Comparison of ENCODE assay signal across 9 cellular contexts in the genomic region with DNA sequence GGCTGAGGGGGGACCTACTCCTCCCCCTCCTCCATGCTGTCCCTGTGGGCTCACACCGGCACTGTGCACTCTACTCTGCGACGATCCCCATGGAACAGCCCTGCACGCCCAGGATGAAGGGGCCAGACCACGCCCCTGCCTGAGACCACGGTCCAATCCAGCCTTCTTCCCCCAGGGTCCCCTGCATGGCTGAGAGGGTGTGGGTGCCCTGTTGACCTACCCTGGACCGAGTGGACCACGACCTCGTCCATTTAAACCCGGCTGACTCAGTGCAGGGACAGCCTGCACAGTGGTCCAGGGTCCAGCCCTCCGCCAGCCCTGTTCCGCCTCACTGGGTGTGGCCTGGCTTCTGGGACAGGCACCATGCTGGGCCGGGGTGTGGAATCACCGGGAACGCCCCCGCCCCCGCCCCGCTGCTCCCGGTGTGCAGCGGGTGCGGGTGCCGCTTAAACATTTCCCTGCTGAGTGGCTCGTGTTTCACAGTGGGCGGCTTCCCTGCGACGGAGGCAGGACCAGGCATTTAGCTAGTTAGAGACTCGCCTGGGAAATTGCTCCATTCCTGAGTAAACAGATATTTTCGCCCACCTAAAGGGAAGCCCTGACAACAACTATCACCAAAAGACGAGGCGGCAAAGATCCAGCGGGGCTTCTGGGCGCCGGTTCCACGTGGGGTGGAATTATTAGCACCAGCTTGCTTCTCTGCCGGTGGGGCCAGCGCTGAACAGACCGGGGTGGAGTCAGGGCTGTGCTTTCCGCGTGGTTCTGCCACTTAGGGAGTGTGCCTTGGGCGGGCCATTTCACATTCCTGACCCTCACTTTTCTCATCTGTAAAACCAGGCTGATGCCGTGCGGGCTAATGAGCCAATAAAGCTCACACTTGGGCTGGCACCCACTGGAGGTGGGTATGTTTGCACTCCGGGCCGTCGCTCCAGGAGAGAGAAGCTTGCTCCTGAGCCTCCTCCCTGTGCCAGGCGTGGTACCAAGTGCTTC. TPM values are rescaled to one million over a fixed set of nuclear protein-coding genes. Genes with fewer than 3 reads are reported as not detected.
A peak's percentile ranks its signal among the peaks of the same experiment; 100 is the strongest.
DNase-seq lines count a peak whose midpoint lies in the region; ATAC-seq and TF ChIP-seq lines count a peak whose summit lies in the region.
"Had no signal": no experiment of that assay in that cellular context is flagged by ENCODE, and none has a peak within 500 bp of the region (broad histone marks: within the 10 kb centered on the region; RNA-seq: fewer than 3 reads in every experiment).

No MANE protein-coding gene starts in this region.

- no peaks in the 10 kb centered on the region for H3K36me3 Mint-ChIP-seq in activated naive CD4-positive, alpha-beta T cell treated with anti-CD3 and anti-CD28 coated beads, Interleukin-2, amount 50 U/mL, for 72 hours
- H3K36me3 Mint-ChIP-seq in activated naive CD4-positive, alpha-beta T cell treated with anti-CD3 and anti-CD28 coated beads, Interleukin-2, amount 10 ng/mL, durations not matched to agents 7 days and 5 days: no peaks in the 10 kb centered on the region

- POLR2A ChIA-PET in RWPE1 (lab: Yijun Ruan, JAX; ENCODE audit: low non-redundant PET): interaction anchor here (0.6 kb wide), 1 partner anchor 367 kb away, joined by 5 read pairs; a partner anchor contains a TSS

- H3K27ac ChIP-seq in RWPE1 (peak overlapping the region; percentile 62), cardiac muscle cell (no peak overlapping the region), skeletal muscle tissue (ENCODE audit: low read depth, low read length) (no peak overlapping the region)

- TF ChIP-seq CTCF in RWPE1 (conservative IDR thresholded peaks at IDR 0.05; ENCODE audit: low read depth) (no peak), cardiac muscle cell (IDR thresholded peaks at IDR 0.05; ENCODE audit: low read depth, low read length) (no peak)

- CTCF ChIA-PET in activated naive CD4-positive, alpha-beta T cell treated with anti-CD3 and anti-CD28 coated beads, Interleukin-2, amount 10 ng/mL, durations not matched to agents 7 days and 5 days (lab: Charles Lee): no interaction called here
- CTCF ChIA-PET in RWPE1 (lab: Yijun Ruan, JAX): interaction anchor here (0.6 to 0.7 kb wide), 2 partner anchors 13 to 46 kb away, joined by 3 read pairs; no protein-coding TSS in a partner anchor

- peaks cover 18% of the 10 kb centered on the region for H3K27me3 ChIP-seq in cardiac muscle cell
- peaks cover 63 to 80% (median 64%) of the 10 kb centered on the region in 3 donors for H3K27me3 ChIP-seq in skeletal muscle tissue (ENCODE audit: control insufficient read depth in 3 of 3, insufficient read depth in 3 of 3, low read length in 3 of 3)

- no peak overlapping the region for H3K4me3 Mint-ChIP-seq in activated naive CD4-positive, alpha-beta T cell treated with anti-CD3 and anti-CD28 coated beads, Interleukin-2, amount 10 ng/mL, durations not matched to agents 7 days and 5 days

- DNase-seq in activated naive CD4-positive, alpha-beta T cell treated with anti-CD3 and anti-CD28 coated beads, Interleukin-2, amount 50 U/mL, for 72 hours (ENCODE audit: low spot score in 2 of 2): no peak
- DNase-seq in activated naive CD4-positive, alpha-beta T cell treated with anti-CD3 and anti-CD28 coated beads, Interleukin-2, amount 10 ng/mL, durations not matched to agents 7 days and 5 days: no peak
- DNase-seq in RWPE1 (ENCODE audit: low spot score) (peak; percentile 82), cardiac muscle cell (ENCODE audit: low read depth in 1 of 2, low spot score in 1 of 2) (peak; percentile 44 to 70), SHP77 treated with DMSO at 0.1 percent for 48 hours (lab: John Stamatoyannopoulos, UW) (no peak)

- H3K27me3 Mint-ChIP-seq in activated naive CD4-positive, alpha-beta T cell treated with anti-CD3 and anti-CD28 coated beads, Interleukin-2, amount 10 ng/mL, durations not matched to agents 7 days and 5 days: peaks cover 70% of the 10 kb centered on the region

- H3K36me3 ChIP-seq in cardiac muscle cell: no peaks in the 10 kb centered on the region
- H3K36me3 ChIP-seq in skeletal muscle tissue (ENCODE audit: control insufficient read depth in 3 of 3, insufficient read depth in 3 of 3, low read length in 3 of 3): no peaks in the 10 kb centered on the region

- H3K4me1 ChIP-seq in cardiac muscle cell (ENCODE audit: low read depth) (peaks cover 11% of the 10 kb centered on the region), skeletal muscle tissue (ENCODE audit: control insufficient read depth in 3 of 3, insufficient read depth in 3 of 3, low read length in 3 of 3) (peaks cover 7 to 17% (median 14%) of the 10 kb centered on the region in 3 donors)

- ATAC-seq in activated naive CD4-positive, alpha-beta T cell treated with anti-CD3 and anti-CD28 coated beads, Interleukin-2, amount 50 U/mL, for 72 hours: peak; percentile 20 to 70
- ATAC-seq in GM18517 (IDR thresholded peaks at IDR 0.05; ENCODE audit: unreplicated experiment): no peak
- ATAC-seq in GM19023 (IDR thresholded peaks at IDR 0.05; ENCODE audit: unreplicated experiment): no peak

- peaks cover 14% of the 10 kb centered on the region for H3K4me1 Mint-ChIP-seq in activated naive CD4-positive, alpha-beta T cell treated with anti-CD3 and anti-CD28 coated beads, Interleukin-2, amount 10 ng/mL, durations not matched to agents 7 days and 5 days

- H3K4me3 ChIP-seq in cardiac muscle cell: no peak overlapping the region
- peak overlapping the region in 2 of 3 donors; percentile 31 to 52 for H3K4me3 ChIP-seq in skeletal muscle tissue (ENCODE audit: low read length in 3 of 3)

- H3K9me3 ChIP-seq in cardiac muscle cell (ENCODE audit: low read depth) (no peaks in the 10 kb centered on the region), skeletal muscle tissue (ENCODE audit: control insufficient read depth in 3 of 3, low read length in 3 of 3) (no peaks in the 10 kb centered on the region)

- H3K9me3 Mint-ChIP-seq in activated naive CD4-positive, alpha-beta T cell treated with anti-CD3 and anti-CD28 coated beads, Interleukin-2, amount 50 U/mL, for 72 hours: no peaks in the 10 kb centered on the region
- no peaks in the 10 kb centered on the region for H3K9me3 Mint-ChIP-seq in activated naive CD4-positive, alpha-beta T cell treated with anti-CD3 and anti-CD28 coated beads, Interleukin-2, amount 10 ng/mL, durations not matched to agents 7 days and 5 days

- peak overlapping the region in 1 of 3 donors; percentile 33 for H3K9ac ChIP-seq in skeletal muscle tissue (ENCODE audit: low read depth in 1 of 3, low read length in 3 of 3)

- H3K27ac Mint-ChIP-seq in activated naive CD4-positive, alpha-beta T cell treated with anti-CD3 and anti-CD28 coated beads, Interleukin-2, amount 50 U/mL, for 72 hours: no peak overlapping the region
- no peak overlapping the region for H3K27ac Mint-ChIP-seq in activated naive CD4-positive, alpha-beta T cell treated with anti-CD3 and anti-CD28 coated beads, Interleukin-2, amount 10 ng/mL, durations not matched to agents 7 days and 5 days

RNA-seq across cellular contexts. Expression of a gene that starts 22.6 kb away (rescaled TPM):
- total RNA-seq in activated naive CD4-positive, alpha-beta T cell treated with anti-CD3 and anti-CD28 coated beads, Interleukin-2, amount 50 U/mL, for 72 hours: not detected
- total RNA-seq in cardiac muscle cell (not detected in 2 replicates), skeletal muscle tissue (not detected)
- polyA plus RNA-seq in cardiac muscle cell: 0.04 and 0.07 TPM in 2 replicates
- total RNA-seq: pulmonary artery endothelial cell had no signal

RNA-seq across cellular contexts. Expression of a gene that starts 49.5 kb away (rescaled TPM):
- total RNA-seq in activated naive CD4-positive, alpha-beta T cell treated with anti-CD3 and anti-CD28 coated beads, Interleukin-2, amount 50 U/mL, for 72 hours: not detected
- total RNA-seq in cardiac muscle cell: 4.6 and 5.6 TPM in 2 replicates
- polyA plus RNA-seq in cardiac muscle cell: 0.20 TPM in 1 of 2 replicates, not detected in the other
- total RNA-seq in skeletal muscle tissue: not detected
- total RNA-seq: pulmonary artery endothelial cell had no signal

Comparison
In these comparisons a context has a peak if more than half of its experiments do, and no peak if none do; other contexts are left out.
1. ATAC-seq: peak in activated naive CD4-positive, alpha-beta T cell treated with anti-CD3 and anti-CD28 coated beads, Interleukin-2, amount 50 U/mL, for 72 hours (2 of 2); none in GM18517 (single experiment) and GM19023 (single experiment).
2. DNase-seq: peak in RWPE1 (single experiment) and cardiac muscle cell (2 of 2); none in activated naive CD4-positive, alpha-beta T cell treated with anti-CD3 and anti-CD28 coated beads, Interleukin-2, amount 50 U/mL, for 72 hours (0 of 2), activated naive CD4-positive, alpha-beta T cell treated with anti-CD3 and anti-CD28 coated beads, Interleukin-2, amount 10 ng/mL, durations not matched to agents 7 days and 5 days (single experiment) and SHP77 treated with DMSO at 0.1 percent for 48 hours (single experiment).